15 cellular contexts compared by ENCODE assay signal in the genomic region with DNA sequence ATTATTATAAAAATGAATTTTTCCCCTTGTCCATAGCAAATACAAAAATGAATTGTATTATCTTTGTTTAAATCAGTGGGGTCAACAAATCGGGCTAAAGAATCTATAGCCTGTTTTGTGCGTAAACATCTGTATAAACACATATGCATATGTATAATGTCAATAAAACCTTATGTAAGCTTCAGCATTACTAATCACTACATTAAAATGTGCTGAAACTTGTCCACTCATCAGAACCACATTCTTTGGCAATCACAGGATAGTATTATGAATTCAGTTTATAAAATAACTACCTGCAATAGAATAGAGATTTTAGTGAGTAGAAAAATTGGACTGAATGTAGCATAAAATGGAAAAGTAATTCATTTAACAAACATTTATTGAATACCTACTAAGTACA. TPM values are rescaled to one million over a fixed set of nuclear protein-coding genes. Genes with fewer than 3 reads are reported as not detected.
A peak's percentile ranks its signal among the peaks of the same experiment; 100 is the strongest.
DNase-seq lines count a peak whose midpoint lies in the region; ATAC-seq, FAIRE-seq and TF ChIP-seq lines count a peak whose summit lies in the region.
"Had no signal": no experiment of that assay in that cellular context is flagged by ENCODE, and none has a peak within 500 bp of the region (broad histone marks: within the 10 kb centered on the region; RNA-seq: fewer than 3 reads in every experiment).

No MANE protein-coding gene starts in this region.

- H3K36me3 ChIP-seq in IMR-90 (ENCODE audit: control insufficient read depth, insufficient read depth, low read length): no peaks in the 10 kb centered on the region
- no peaks in the 10 kb centered on the region for H3K36me3 ChIP-seq in astrocyte (ENCODE audit: insufficient read depth, low read length)
- H3K36me3 ChIP-seq: BLaER1 had no signal

- H3K4ac ChIP-seq in IMR-90 (ENCODE audit: low read depth, low read length): no peak overlapping the region

- no peak overlapping the region for H2BK5ac ChIP-seq in IMR-90 (ENCODE audit: low read depth, low read length, poor library complexity, severe bottlenecking)

- no TSS peak for BruUV-seq in IMR-90 (replicated peaks; lab: Mats Ljungman, UMichigan)

- TF ChIP-seq CTCF in D721Med (IDR thresholded peaks at IDR 0.05; ENCODE audit: insufficient read depth, missing control alignments) (no peak), IMR-90 (conservative IDR thresholded peaks at IDR 0.05; ENCODE audit: low read depth, low read length) (no peak), astrocyte (IDR thresholded peaks at IDR 0.05; ENCODE audit: insufficient read depth, low read depth, low read length) (no peak), foreskin keratinocyte (conservative IDR thresholded peaks at IDR 0.05) (no peak)

- H2BK20ac ChIP-seq in IMR-90 (ENCODE audit: low read depth, low read length): no peak overlapping the region

- WGBS in IMR-90 (ENCODE audit: extremely low coverage in 2 of 2, insufficient read length in 1 of 2), 2 experiments: no CpG with 5 or more reads among the region's 2 CpGs

- no peak overlapping the region for H4K5ac ChIP-seq in IMR-90 (ENCODE audit: low read depth, low read length)

- no peaks in the 10 kb centered on the region for H3K4me1 Mint-ChIP-seq in astrocyte (ENCODE audit: low read depth, unreplicated experiment)
- H3K4me1 Mint-ChIP-seq: CD14-positive monocyte; CD4-positive, alpha-beta memory T cell had no signal

- H3K9me3 Mint-ChIP-seq in astrocyte (ENCODE audit: unreplicated experiment): peaks cover 19% of the 10 kb centered on the region

- H3K4me3 Mint-ChIP-seq in astrocyte (ENCODE audit: unreplicated experiment): no peak overlapping the region
- H3K4me3 Mint-ChIP-seq: CD14-positive monocyte; CD4-positive, alpha-beta memory T cell had no signal

- ATAC-seq in IMR-90 (ENCODE audit: low read depth) (peak; percentile 56), foreskin keratinocyte (peak; percentile 68), HG03354 (IDR thresholded peaks at IDR 0.05; ENCODE audit: poor library complexity, severe bottlenecking, unreplicated experiment) (no peak)

- H3K36me3 Mint-ChIP-seq in astrocyte (ENCODE audit: low read depth, unreplicated experiment): peaks cover 13% of the 10 kb centered on the region

- dilution Hi-C loops in IMR-90 (cut with HindIII; ENCODE audit: low sequenced_read_pairs, unreplicated experiment): no loop called here

- no peak overlapping the region for H2AK5ac ChIP-seq in IMR-90 (ENCODE audit: low read depth, low read length)

- peaks cover 0 to 2% of the 10 kb centered on the region in 2 experiments; a peak in 1 of 4 replicates for H3K79me1 ChIP-seq in IMR-90 (ENCODE audit: low read depth in 1 of 2, low read length in 2 of 2)

- H3K14ac ChIP-seq in IMR-90 (replicated peaks; ENCODE audit: low read depth, low read length): no peak overlapping the region

- peaks cover 3% of the 10 kb centered on the region; the same call in 1 of the 2 replicates for H3K9me1 ChIP-seq in IMR-90 (ENCODE audit: insufficient read depth, low read length)

- H3K4me3 ChIP-seq in IMR-90 (ENCODE audit: insufficient read depth, low read depth, low read length) (no peak overlapping the region), astrocyte (ENCODE audit: insufficient read depth, low read depth, low read length) (no peak overlapping the region)
- H3K4me3 ChIP-seq: BLaER1 had no signal

- H3K27ac ChIP-seq in IMR-90 (ENCODE audit: insufficient read depth, low read length) (no peak overlapping the region), astrocyte (ENCODE audit: low read depth, low read length) (no peak overlapping the region), foreskin keratinocyte (no peak overlapping the region)
- H3K27ac ChIP-seq: BLaER1 had no signal

- H2AFZ ChIP-seq in IMR-90 (replicated peaks; ENCODE audit: low read length, poor library complexity): no peak overlapping the region
- H2AFZ ChIP-seq in astrocyte (ENCODE audit: low read depth, low read length): no peak overlapping the region

- H4K8ac ChIP-seq in IMR-90 (ENCODE audit: low read depth in 2 of 2, low read length in 2 of 2): no peak overlapping the region

- in situ Hi-C loops in IMR-90 (cut with MboI; ENCODE audit: low sequenced_read_pairs) (no loop called here), KBM-7 (cut with MboI; ENCODE audit: low pct_unique_long_range_greater_than_20kb, low sequenced_read_pairs) (no loop called here)

- no peaks in the 10 kb centered on the region for H3K27me3 ChIP-seq in IMR-90 (ENCODE audit: control insufficient read depth, insufficient read depth, low read length)
- no peaks in the 10 kb centered on the region for H3K27me3 ChIP-seq in astrocyte (ENCODE audit: insufficient read depth, low read length)
- H3K27me3 ChIP-seq in foreskin keratinocyte: no peaks in the 10 kb centered on the region
- H3K27me3 ChIP-seq: BLaER1 had no signal

- FAIRE-seq in D721Med (lab: Jason Lieb, UNC): peak; percentile 6
- FAIRE-seq in astrocyte (lab: Jason Lieb, UNC): peak; percentile 32

- no peak overlapping the region for H2BK15ac ChIP-seq in IMR-90 (ENCODE audit: low read depth, low read length)

- H3K4me1 ChIP-seq in IMR-90 (ENCODE audit: control insufficient read depth, insufficient read depth, low read length): no peaks in the 10 kb centered on the region
- no peaks in the 10 kb centered on the region for H3K4me1 ChIP-seq in astrocyte (ENCODE audit: insufficient read depth, low read length)
- H3K4me1 ChIP-seq in foreskin keratinocyte: peaks cover 12% of the 10 kb centered on the region

- CTCF ChIA-PET in IMR-90 (lab: Yijun Ruan, JAX): no interaction called here

- H3K4me2 ChIP-seq in IMR-90 (ENCODE audit: low read depth, low read length) (no peak overlapping the region), astrocyte (ENCODE audit: low read length) (no peak overlapping the region)
- H3K4me2 ChIP-seq: BLaER1 had no signal

- intact Hi-C loops in IMR-90 (cut with micrococcal nuclease): no loop called here

- POLR2A ChIA-PET in IMR-90 (lab: Charles Lee; ENCODE audit: unreplicated experiment): no interaction called here

- H3K27ac Mint-ChIP-seq in astrocyte (ENCODE audit: unreplicated experiment): no peak overlapping the region
- H3K27ac Mint-ChIP-seq: CD14-positive monocyte; CD4-positive, alpha-beta memory T cell had no signal

- no peaks in the 10 kb centered on the region for H3K27me3 Mint-ChIP-seq in astrocyte (ENCODE audit: low read depth, unreplicated experiment)
- H3K27me3 Mint-ChIP-seq: CD4-positive, alpha-beta memory T cell had no signal

- DNase-seq in D721Med (ENCODE audit: insufficient read length, low spot score) (no peak), IMR-90 (no peak), astrocyte (ENCODE audit: low read depth) (no peak), foreskin keratinocyte (peak in 1 of 2 donors; percentile 47), hepatic stellate cell (ENCODE audit: low spot score) (no peak), KBM-7 (no peak)
- DNase-seq: 8988T; CD4-positive, alpha-beta memory T cell; DMS79 treated with DMSO at 0.1 percent for 48 hours; GF-D8; GOT3; H7 had no signal

- H3K23ac ChIP-seq in IMR-90 (ENCODE audit: low read depth, low read length): no peak overlapping the region

- H4K20me1 ChIP-seq in IMR-90 (ENCODE audit: insufficient read depth, low read length) (no peaks in the 10 kb centered on the region), astrocyte (ENCODE audit: insufficient read depth, low read length) (no peaks in the 10 kb centered on the region)
- H4K20me1 ChIP-seq: BLaER1 had no signal

- no peak overlapping the region for H3K18ac ChIP-seq in IMR-90 (ENCODE audit: low read depth, low read length)

- no peak overlapping the region for H2BK120ac ChIP-seq in IMR-90 (ENCODE audit: low read depth, low read length)

- H3K9ac ChIP-seq in IMR-90 (ENCODE audit: low read depth, low read length) (no peak overlapping the region), astrocyte (ENCODE audit: low read length) (no peak overlapping the region)
- H3K9ac ChIP-seq: BLaER1 had no signal

- TF ChIP-seq POLR2A in IMR-90 (IDR thresholded peaks at IDR 0.05; ENCODE audit: low read depth, low read length): no peak

- H3K56ac ChIP-seq in IMR-90 (ENCODE audit: extremely low read depth, insufficient read depth, low read length): no peak overlapping the region

- H4K91ac ChIP-seq in IMR-90 (ENCODE audit: insufficient read depth, low read depth, low read length): no peak overlapping the region

- H2AK9ac ChIP-seq in IMR-90 (replicated peaks; ENCODE audit: low read depth, low read length, poor library complexity): no peak overlapping the region

- H3K9me3 ChIP-seq in IMR-90 (ENCODE audit: control insufficient read depth, insufficient read depth, low read length) (0 out of 2 replicates have a peak, but pooled peaks cover 2% of the 10 kb centered on the region), astrocyte (ENCODE audit: insufficient read depth, low read depth, low read length) (no peaks in the 10 kb centered on the region)

- no peaks in the 10 kb centered on the region for H3K79me2 ChIP-seq in astrocyte (ENCODE audit: insufficient read depth, low read length)

- TF ChIP-seq RAD21 in IMR-90 (IDR thresholded peaks at IDR 0.05; ENCODE audit: low read length): no peak

TF ChIP-seq in IMR-90, 13 proteins besides CTCF, POLR2A, EP300 and RAD21:
- TF ChIP-seq BHLHE40 (IDR thresholded peaks at IDR 0.05; ENCODE audit: low read depth, low read length) (no peak), MAFK (IDR thresholded peaks at IDR 0.05; ENCODE audit: low read depth, low read length) (peak; percentile 29; the same call in 1 of the 2 replicates)

RNA-seq across cellular contexts. Expression of gene RGMB, which starts 30.6 kb away (rescaled TPM):
- total RNA-seq in IMR-90 (2012; rRNA removed) (74.4 and 83.0 TPM in 2 replicates), astrocyte (42.8 and 48.7 TPM in 2 replicates), foreskin keratinocyte (34.2 and 48.3 TPM in 2 replicates)
- polyA plus RNA-seq in IMR-90 (2012; rRNA removed) (128 and 129 TPM in 2 replicates), foreskin keratinocyte (10.8 and 18.4 TPM in 2 replicates)
- 104 and 165 TPM in 2 replicates for polyA plus RNA-seq in IMR-90 (2012; cell fraction: cytosol; rRNA removed)
- 301 and 527 TPM in 2 replicates for polyA plus RNA-seq in IMR-90 (2012; cell fraction: nucleus; rRNA removed; ENCODE audit: low replicate concordance)
